9 cellular contexts compared by ENCODE assay signal in the genomic region with DNA sequence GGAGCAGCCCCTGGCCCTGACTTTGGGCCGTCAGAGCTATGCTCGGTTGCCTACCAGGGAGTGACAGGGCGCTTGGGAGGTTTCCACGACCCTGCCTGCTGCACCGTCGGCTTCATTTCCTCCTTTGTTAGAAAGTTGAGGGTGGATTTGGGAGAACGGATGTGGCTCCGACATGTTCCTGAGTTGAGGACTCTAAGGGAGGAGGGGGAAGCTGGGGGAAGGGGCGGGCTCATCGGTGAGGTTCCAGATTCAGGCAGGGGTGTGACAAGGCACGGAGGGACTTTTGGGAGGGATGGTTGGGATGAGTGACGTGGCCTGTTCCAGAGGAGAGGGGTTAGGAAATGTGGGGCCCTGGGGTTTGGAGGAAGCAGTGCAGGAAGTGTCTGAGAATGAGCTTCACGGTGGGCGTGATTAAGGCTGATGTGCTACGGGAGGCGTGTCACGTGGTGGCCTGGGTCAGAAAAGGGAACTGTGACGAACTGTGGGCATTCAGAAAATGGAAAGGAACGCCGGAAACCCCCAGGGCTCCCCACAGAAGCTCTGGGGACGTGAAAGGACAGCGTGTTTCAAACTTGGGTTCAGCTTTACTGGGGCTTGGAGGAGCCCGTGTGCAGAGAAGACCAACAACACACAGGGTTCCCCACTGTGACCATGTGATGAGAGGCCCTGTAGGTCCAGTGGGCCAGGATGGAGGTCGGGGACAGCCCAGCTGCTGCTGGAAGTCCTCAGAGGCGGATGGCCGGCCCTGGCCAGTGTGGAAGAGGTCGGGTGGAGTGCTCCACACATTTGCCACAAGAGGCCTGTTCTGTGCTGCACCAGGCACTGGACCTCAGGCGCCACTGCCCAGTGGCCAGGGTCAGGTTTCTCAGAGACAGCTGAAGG. TPM values are rescaled to one million over a fixed set of nuclear protein-coding genes. Genes with fewer than 3 reads are reported as not detected.
DNase-seq lines count a peak whose midpoint lies in the region; ATAC-seq lines count a peak whose summit lies in the region.
"Had no signal": no experiment of that assay in that cellular context is flagged by ENCODE, and none has a peak within 500 bp of the region (broad histone marks: within the 10 kb centered on the region; RNA-seq: fewer than 3 reads in every experiment).

No MANE protein-coding gene starts in this region.

- no peak overlapping the region for H3K23ac ChIP-seq in mesenchymal stem cell (ENCODE audit: low read length in 2 of 2)

- H2AFZ ChIP-seq in mesenchymal stem cell (ENCODE audit: low read depth, low read length) = no peak overlapping the region

- 90% methylated on average over 27 of the region's 28 CpGs for WGBS in mesenchymal stem cell

- no peak overlapping the region for H2BK120ac ChIP-seq in mesenchymal stem cell (ENCODE audit: low read depth, low read length)

- H3K4me2 ChIP-seq in mesenchymal stem cell (ENCODE audit: low read length, poor library complexity, severe bottlenecking) = no peak overlapping the region

- H3K4me3 ChIP-seq in mesenchymal stem cell (ENCODE audit: insufficient read depth in 1 of 2, low read depth in 1 of 2, low read length in 2 of 2) = no peak overlapping the region
- H3K4me3 ChIP-seq: SJSA1 had no signal

- peak overlapping the region; percentile 82 for H3K27ac ChIP-seq in angular gyrus (ENCODE audit: low read depth, low read length)
- H3K27ac ChIP-seq in mesenchymal stem cell (ENCODE audit: low read length, poor library complexity, severe bottlenecking) = no peak overlapping the region
- H3K27ac ChIP-seq: SJSA1 had no signal

- peaks cover 14% of the 10 kb centered on the region for H3K4me1 ChIP-seq in mesenchymal stem cell (ENCODE audit: control insufficient read depth, insufficient read depth, low read depth, low read length)

- H2BK12ac ChIP-seq in mesenchymal stem cell (ENCODE audit: low read length in 2 of 2) = no peak overlapping the region

- DNase-seq in T follicular helper cell (ENCODE audit: low read depth) = peak; percentile 48
- no peak for DNase-seq in mesenchymal stem cell
- peak; percentile 25 to 39 for DNase-seq in stimulated activated CD8-positive, alpha-beta memory T cell treated with anti-CD3 and anti-CD28 coated beads, Interleukin-4, amount 100 ng/mL, for 1 hour (ENCODE audit: low read depth in 2 of 2, low spot score in 1 of 2)
- no peak for DNase-seq in NCI-H187 treated with DMSO at 0.1 percent for 48 hours (lab: John Stamatoyannopoulos, UW)
- no peak for DNase-seq in hippocampal formation (lab: John Stamatoyannopoulos, UW)

- H3K27me3 ChIP-seq in mesenchymal stem cell (ENCODE audit: control insufficient read depth in 1 of 2, insufficient read depth in 1 of 2, low read length in 2 of 2) = no peaks in the 10 kb centered on the region
- H3K27me3 ChIP-seq: SJSA1 had no signal

- H4K91ac ChIP-seq in mesenchymal stem cell (ENCODE audit: low read length) = no peak overlapping the region

- no peak overlapping the region for H2AK5ac ChIP-seq in mesenchymal stem cell (ENCODE audit: low read length, severe bottlenecking)

- no peak overlapping the region for H3K18ac ChIP-seq in mesenchymal stem cell (ENCODE audit: low read depth in 1 of 2, low read length in 2 of 2)

- H3K4ac ChIP-seq in mesenchymal stem cell (ENCODE audit: low read depth in 1 of 2, low read length in 2 of 2) = no peak overlapping the region

- no peak overlapping the region for H2BK15ac ChIP-seq in mesenchymal stem cell (ENCODE audit: low read depth, poor library complexity, severe bottlenecking)

- H3K9me3 ChIP-seq in mesenchymal stem cell (ENCODE audit: control insufficient read depth, low read length) = no peaks in the 10 kb centered on the region
- H3K9me3 ChIP-seq: SJSA1 had no signal

- no peaks in the 10 kb centered on the region for H3K36me3 ChIP-seq in mesenchymal stem cell (ENCODE audit: control insufficient read depth in 1 of 2, insufficient read depth in 2 of 2, low read depth in 1 of 2, low read length in 2 of 2)

- no peak overlapping the region for H3K14ac ChIP-seq in mesenchymal stem cell (ENCODE audit: low read length in 2 of 2)

- H3K9ac ChIP-seq in mesenchymal stem cell (ENCODE audit: low read length) = peak overlapping the region; percentile 24

- ATAC-seq in GM18498 (IDR thresholded peaks at IDR 0.05; ENCODE audit: unreplicated experiment) = peak; percentile 54
- ATAC-seq in HG02870 (IDR thresholded peaks at IDR 0.05; ENCODE audit: unreplicated experiment) = peak; percentile 45

- H4K8ac ChIP-seq in mesenchymal stem cell (ENCODE audit: low read length) = peak overlapping the region; percentile 42

- no peak overlapping the region for H2BK5ac ChIP-seq in mesenchymal stem cell (ENCODE audit: low read depth, low read length, poor library complexity, severe bottlenecking)

- peaks cover 14% of the 10 kb centered on the region for H3K79me1 ChIP-seq in mesenchymal stem cell (replicated peaks; ENCODE audit: low read length, poor library complexity, severe bottlenecking)

RNA-seq across cellular contexts. Expression of gene PARVB, which starts 2.8 kb away (rescaled TPM):
- polyA plus RNA-seq in mesenchymal stem cell (2013, experiment 1 of 2) = 14.6 TPM
- 13.4 TPM for polyA plus RNA-seq in mesenchymal stem cell (2013, experiment 2 of 2)

Comparison
In these comparisons a context has a peak if more than half of its experiments do, and no peak if none do; other contexts are left out.
1. DNase-seq: peak in T follicular helper cell (single experiment) and stimulated activated CD8-positive, alpha-beta memory T cell treated with anti-CD3 and anti-CD28 coated beads, Interleukin-4, amount 100 ng/mL, for 1 hour (2 of 2); none in mesenchymal stem cell (single experiment), NCI-H187 treated with DMSO at 0.1 percent for 48 hours (single experiment) and hippocampal formation (0 of 2).